Comparison of ENCODE assay signal across 15 cellular contexts in genomic region chrX:64198046-64198445, GRCh38. TPM values are rescaled to one million over a fixed set of nuclear protein-coding genes. Genes with fewer than 3 reads are reported as not detected.
"Had no signal": no experiment of that assay in that cellular context is flagged by ENCODE, and none has a peak within 500 bp of the region (broad histone marks: within the 10 kb centered on the region; RNA-seq: fewer than 3 reads in every experiment).

No MANE protein-coding gene starts in this region.

- H3K4me2 ChIP-seq: hepatocyte had no signal

- H2AFZ ChIP-seq: hepatocyte had no signal

- H3K36me3 ChIP-seq: prostate gland, transverse colon had no signal

- H3K27me3 ChIP-seq: hepatocyte, transverse colon had no signal

- H3K4me3 ChIP-seq: hepatocyte, prostate gland, transverse colon had no signal

- H3K27ac ChIP-seq: hepatocyte, prostate gland, transverse colon had no signal

- H3K9me3 ChIP-seq: prostate gland, transverse colon had no signal

- H3K4me1 ChIP-seq: prostate gland, transverse colon had no signal

- ATAC-seq: activated CD8-positive, alpha-beta T cell treated with anti-CD3 and anti-CD28 coated beads for 36 hours; activated T-cell treated with anti-CD3 and anti-CD28 coated beads, Interleukin-2, amount 50 U/mL, for 4 hours; right cardiac atrium; stimulated activated naive CD8-positive, alpha-beta T cell treated with anti-CD3 and anti-CD28 coated beads, Interleukin-15, Interleukin-2, amounts not matched to agents 100 U/mL and 50 U/mL, for 24 hours; WTC11 had no signal

- DNase-seq: activated CD4-positive, alpha-beta T cell treated with anti-CD3 and anti-CD28 coated beads for 48 hours; activated CD8-positive, alpha-beta T cell treated with anti-CD3 and anti-CD28 coated beads for 36 hours; activated effector memory CD4-positive, alpha-beta T cell treated with Interleukin-2 at 50 U/mL for 16 hours; activated T-cell treated with anti-CD3 and anti-CD28 coated beads, Interleukin-2, amount 50 U/mL, for 4 hours; islet precursor cell; midbrain; right cardiac atrium; stimulated activated naive CD8-positive, alpha-beta T cell treated with anti-CD3 and anti-CD28 coated beads, Interleukin-15, Interleukin-2, amounts not matched to agents 100 U/mL and 50 U/mL, for 24 hours; transverse colon had no signal

RNA-seq across cellular contexts. Expression of gene ASB12, which starts 32.4 kb away (rescaled TPM):
- total RNA-seq: glomerular endothelial cell, hepatocyte, lung microvascular endothelial cell, omental fat pad, prostate gland had no signal
